Comparison of ENCODE assay signal across 12 cellular contexts in the genomic region with DNA sequence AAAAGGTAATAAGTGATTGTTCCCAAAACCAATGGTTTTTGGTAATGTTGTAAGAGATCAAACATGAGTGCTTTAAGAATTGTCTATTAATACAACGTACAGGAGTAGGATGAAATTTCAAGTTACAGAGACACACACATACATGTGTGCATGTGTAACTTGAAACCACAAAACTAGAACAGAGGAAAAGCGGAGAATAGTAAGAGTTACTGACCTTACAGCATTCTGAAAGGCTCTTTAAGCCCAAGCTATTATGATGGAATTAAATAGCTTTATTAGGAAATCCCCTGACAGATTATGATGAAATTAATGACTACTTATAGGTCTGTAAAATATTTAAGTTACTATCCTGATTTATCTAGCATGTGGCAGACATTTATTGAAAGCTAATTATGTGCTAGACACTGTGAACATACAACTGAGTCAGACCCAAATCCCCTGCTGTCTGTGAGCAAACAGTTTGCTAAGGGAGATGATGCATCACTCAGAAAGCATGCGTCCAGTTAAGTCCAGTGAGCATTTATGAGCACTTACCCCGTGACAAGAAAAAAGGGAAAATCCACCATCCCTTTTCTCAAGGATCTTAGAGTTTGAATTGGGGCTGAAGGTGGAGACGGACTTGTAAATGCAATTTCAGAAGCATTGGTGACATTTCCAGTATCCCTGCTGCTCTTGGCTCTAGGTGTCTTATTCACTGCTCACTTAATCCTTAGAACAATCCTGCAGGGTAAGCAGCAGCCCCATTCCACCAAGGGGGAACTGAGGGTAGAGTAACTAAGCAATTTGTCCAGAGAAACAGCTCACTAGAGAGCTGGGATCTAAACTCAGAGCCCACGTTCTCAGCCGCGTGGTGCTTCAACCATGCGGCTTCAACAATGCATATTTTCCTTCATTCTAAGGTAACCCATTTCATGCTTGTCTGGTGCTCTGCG.
DNase-seq lines count a peak whose midpoint lies in the region; ATAC-seq and TF ChIP-seq lines count a peak whose summit lies in the region.
"Had no signal": no experiment of that assay in that cellular context is flagged by ENCODE, and none has a peak within 500 bp of the region (broad histone marks: within the 10 kb centered on the region; RNA-seq: fewer than 3 reads in every experiment).

No MANE protein-coding gene starts in this region.

- H3K36me3 ChIP-seq in neuronal stem cell (replicated peaks in 1 of 2; ENCODE audit: control insufficient read depth in 2 of 2, insufficient read depth in 2 of 2, low read length in 2 of 2): peaks cover 27 to 85% of the 10 kb centered on the region in 2 donors
- H3K36me3 ChIP-seq: uterus had no signal

- no peak overlapping the region for H3K4ac ChIP-seq in neuronal stem cell (ENCODE audit: low read length)

- no peak overlapping the region for H3K23ac ChIP-seq in neuronal stem cell (ENCODE audit: low read depth, low read length, poor library complexity)

- no peak overlapping the region for H3K9ac ChIP-seq in neuronal stem cell (ENCODE audit: low read depth, low read length, poor library complexity)

- no peak overlapping the region for H2BK12ac ChIP-seq in neuronal stem cell (ENCODE audit: low read length)

- H2BK15ac ChIP-seq in neuronal stem cell (ENCODE audit: low read length): no peak overlapping the region

- H2AK5ac ChIP-seq in neuronal stem cell (ENCODE audit: low read depth, low read length): no peak overlapping the region

- H3K9me3 ChIP-seq in neuronal stem cell (replicated peaks in 1 of 2; ENCODE audit: control insufficient read depth in 2 of 2, insufficient read depth in 1 of 2, low read depth in 1 of 2, low read length in 2 of 2): no peaks in the 10 kb centered on the region
- H3K9me3 ChIP-seq: uterus had no signal

- no peak overlapping the region for H4K91ac ChIP-seq in neuronal stem cell (ENCODE audit: low read depth, low read length, poor library complexity)

- peak overlapping the region; percentile 11 for H3K27ac ChIP-seq in neuronal stem cell (replicated peaks; ENCODE audit: low read length)
- H3K27ac ChIP-seq: uterus had no signal

- no peak overlapping the region for H2BK5ac ChIP-seq in neuronal stem cell (ENCODE audit: low read length)

- no peak overlapping the region for H3K18ac ChIP-seq in neuronal stem cell (ENCODE audit: low read length)

- H3K14ac ChIP-seq in neuronal stem cell (ENCODE audit: low read length): no peak overlapping the region

- TF ChIP-seq CTCF in choroid plexus epithelial cell (conservative IDR thresholded peaks at IDR 0.05; ENCODE audit: low read depth, low read length): no peak

- ATAC-seq in GM18861 (IDR thresholded peaks at IDR 0.05; ENCODE audit: unreplicated experiment) (no peak), HG02981 (IDR thresholded peaks at IDR 0.05; ENCODE audit: unreplicated experiment) (no peak)

- peaks cover 0 to 4% of the 10 kb centered on the region in 2 donors for H3K4me1 ChIP-seq in neuronal stem cell (ENCODE audit: control insufficient read depth in 2 of 2, insufficient read depth in 1 of 2, low read depth in 1 of 2, low read length in 2 of 2)
- H3K4me1 ChIP-seq: uterus had no signal

- peak; percentile 18 for DNase-seq in Caki2 (ENCODE audit: low read depth)
- DNase-seq in NCI-H524 treated with DMSO at 0.1 percent for 48 hours (lab: John Stamatoyannopoulos, UW): peak; percentile 59
- peak; percentile 95 for DNase-seq in choroid plexus epithelial cell (ENCODE audit: low read depth)
- no peak for DNase-seq in neuronal stem cell (ENCODE audit: low spot score)
- DNase-seq in stimulated activated CD4-positive, alpha-beta T cell treated with anti-CD3 and anti-CD28 coated beads, Interleukin-1b, Interleukin-23, amount 100 ng/mL, for 48 hours: no peak
- no peak for DNase-seq in NCI-H128 (lab: John Stamatoyannopoulos, UW; ENCODE audit: unreplicated experiment)
- DNase-seq: activated CD4-positive, alpha-beta T cell treated with anti-CD3 and anti-CD28 coated beads, Interleukin-2, amount 50 U/mL, for 48 hours; activated naive CD8-positive, alpha-beta T cell treated with anti-CD3 and anti-CD28 coated beads, Interleukin-2, amount 10 ng/mL, durations not matched to agents 7 days and 5 days; NCI-H2227 treated with DMSO at 0.1 percent for 48 hours; uterus had no signal

- H3K27me3 ChIP-seq in neuronal stem cell (ENCODE audit: control insufficient read depth in 3 of 3, insufficient read depth in 3 of 3, low read depth in 1 of 3, low read length in 3 of 3): no peaks in the 10 kb centered on the region
- H3K27me3 ChIP-seq: uterus had no signal

- in situ Hi-C loops in Caki2 (cut with HindIII; ENCODE audit: low pct_unique_long_range_greater_than_20kb, low sequenced_read_pairs): no loop called here

- no peak overlapping the region for H4K8ac ChIP-seq in neuronal stem cell (ENCODE audit: low read depth, low read length)

- no peak overlapping the region for H3K4me3 ChIP-seq in choroid plexus epithelial cell (ENCODE audit: low read depth, low read length)
- no peak overlapping the region for H3K4me3 ChIP-seq in neuronal stem cell (ENCODE audit: low read length in 2 of 2)
- H3K4me3 ChIP-seq: uterus had no signal

- no peaks in the 10 kb centered on the region for H3K79me1 ChIP-seq in neuronal stem cell (ENCODE audit: low read depth, low read length)

- no peak overlapping the region for H2BK120ac ChIP-seq in neuronal stem cell (ENCODE audit: low read depth, low read length)

- no peak overlapping the region for H2AFZ ChIP-seq in neuronal stem cell (ENCODE audit: low read length)

- WGBS in neuronal stem cell (ENCODE audit: extremely low coverage in 2 of 2, insufficient read length in 2 of 2, insufficient replicate concordance in 1 of 2), 2 donors: no CpG with 5 or more reads among the region's 10 CpGs

- H3K4me2 ChIP-seq in neuronal stem cell (ENCODE audit: insufficient read depth, low read length, poor library complexity, severe bottlenecking): no peak overlapping the region

Comparison
In these comparisons a context has a peak if more than half of its experiments do, and no peak if none do; other contexts are left out.
1. DNase-seq: peak in Caki2 (single experiment), NCI-H524 treated with DMSO at 0.1 percent for 48 hours (single experiment) and choroid plexus epithelial cell (single experiment); none in neuronal stem cell (single experiment), stimulated activated CD4-positive, alpha-beta T cell treated with anti-CD3 and anti-CD28 coated beads, Interleukin-1b, Interleukin-23, amount 100 ng/mL, for 48 hours (single experiment) and NCI-H128 (single experiment).